8 cellular contexts compared by ENCODE assay signal in the genomic region with DNA sequence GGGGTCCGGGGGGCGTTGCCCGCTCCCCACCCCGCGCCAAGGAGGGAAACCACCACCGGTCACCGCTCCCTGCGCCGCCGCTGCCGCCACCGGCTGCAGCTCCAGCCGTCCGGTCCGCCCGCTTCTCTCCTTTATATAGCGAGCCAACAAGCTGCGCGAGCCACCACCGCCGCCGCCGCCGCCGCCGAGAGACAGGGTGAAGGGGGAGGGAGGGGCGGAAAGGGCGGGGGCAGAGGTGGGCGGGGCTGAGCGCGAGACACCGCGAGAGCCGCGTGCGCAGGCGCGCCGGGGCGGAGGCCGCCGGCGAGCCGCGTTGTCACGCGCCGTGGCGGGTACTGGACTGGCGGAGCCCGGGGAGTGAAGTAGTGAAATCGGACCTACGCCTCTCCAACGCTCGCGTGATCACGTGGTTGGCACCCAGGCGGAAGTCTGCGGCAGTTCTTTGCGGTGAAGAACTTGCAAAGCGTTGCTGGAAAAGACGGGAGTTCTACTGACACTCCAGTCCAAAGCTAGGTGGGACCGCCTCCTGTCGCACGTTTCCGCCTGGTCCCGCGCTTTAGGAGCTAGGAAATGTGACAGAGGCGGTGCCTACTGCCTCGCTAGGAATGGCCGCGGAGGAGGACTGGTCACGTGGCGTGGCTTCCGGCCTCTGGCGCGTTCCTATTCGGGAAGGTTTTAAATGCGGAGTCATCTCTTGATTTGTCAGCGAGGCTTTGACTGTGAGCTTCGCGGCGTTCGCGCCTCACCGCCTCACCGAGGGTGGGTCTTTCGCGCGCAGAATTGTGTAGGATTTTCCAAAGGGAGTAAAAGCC. TPM values are rescaled to one million over a fixed set of nuclear protein-coding genes. Genes with fewer than 3 reads are reported as not detected.
DNase-seq lines count a peak whose midpoint lies in the region; ATAC-seq, FAIRE-seq and TF ChIP-seq lines count a peak whose summit lies in the region.

A gene (minus strand): TSS at position 193 of the 812 bp plus-strand sequence. CDS start 441 bp downstream, outside the sequence.

- peak within 1 kb of the TSS; percentile 96 for H3K27ac ChIP-seq in small intestine (ENCODE audit: low read depth in 1 of 2, low read length in 1 of 2)

- POLR2A ChIA-PET in AG04449 (lab: Yijun Ruan, JAX) = interaction anchor here (0.6 to 1.6 kb wide), 15 partner anchors 8 to 1476 kb away, joined by 3 to 8 read pairs (median 4); no protein-coding TSS in a partner anchor

- CTCF ChIA-PET in AG04449 (lab: Yijun Ruan, JAX) = interaction anchor here (0.7 to 1.0 kb wide), 3 partner anchors 50 to 243 kb away, joined by 3 to 4 read pairs (median 4); no protein-coding TSS in a partner anchor

- peaks cover 0 to 5% of the 10 kb centered on the region in 2 donors for H3K4me1 ChIP-seq in small intestine (ENCODE audit: control insufficient read depth in 2 of 2, insufficient read depth in 1 of 2, low read depth in 1 of 2, low read length in 1 of 2)

- peak within 1 kb of the TSS; percentile 82 for H3K4me3 ChIP-seq in AG04449 (ENCODE audit: low read depth, low read length)
- H3K4me3 ChIP-seq in WI38 (ENCODE audit: low read depth, low read length) = peak within 1 kb of the TSS; percentile 89
- H3K4me3 ChIP-seq in bronchial epithelial cell (ENCODE audit: low read depth, low read length) = peak within 1 kb of the TSS; percentile 59
- peak within 1 kb of the TSS; percentile 70 to 91 for H3K4me3 ChIP-seq in small intestine (ENCODE audit: low read depth in 1 of 2, low read length in 2 of 2)

- DNase-seq in AG04449 (ENCODE audit: low read depth, low spot score) = peak; percentile 76
- peak; percentile 97 for DNase-seq in NCI-H2227 treated with DMSO at 0.1 percent for 48 hours (lab: John Stamatoyannopoulos, UW)
- DNase-seq in bronchial epithelial cell (ENCODE audit: low read depth) = peak; percentile 87
- DNase-seq in iPS-NIHi11 (ENCODE audit: low spot score) = peak; percentile 88
- DNase-seq in small intestine = peak; percentile 94

- H3K36me3 ChIP-seq in bronchial epithelial cell (ENCODE audit: control insufficient read depth, insufficient read depth, low read length) (no peaks in the 10 kb centered on the region), small intestine (ENCODE audit: control insufficient read depth in 2 of 2, insufficient read depth in 2 of 2, low read length in 2 of 2) (no peaks in the 10 kb centered on the region)

- H3K9me3 ChIP-seq in small intestine (ENCODE audit: control insufficient read depth, low read depth) = no peaks in the 10 kb centered on the region

- no peak for TF ChIP-seq CTCF in AG04449 (IDR thresholded peaks at IDR 0.05; ENCODE audit: insufficient read depth, low read length, missing control alignments)
- TF ChIP-seq CTCF in WI38 (IDR thresholded peaks at IDR 0.05; ENCODE audit: low read depth, low read length) = no peak
- TF ChIP-seq CTCF in bronchial epithelial cell (IDR thresholded peaks at IDR 0.05; ENCODE audit: insufficient read depth, low read length, severe bottlenecking) = no peak

- H3K27me3 ChIP-seq in bronchial epithelial cell (ENCODE audit: control insufficient read depth, insufficient read depth, low read length) = no peaks in the 10 kb centered on the region
- no peaks in the 10 kb centered on the region for H3K27me3 ChIP-seq in small intestine (ENCODE audit: control insufficient read depth in 2 of 2, insufficient read depth in 2 of 2, low read length in 2 of 2)

- peak; percentile 84 for ATAC-seq in GM18907 (IDR thresholded peaks at IDR 0.05; ENCODE audit: unreplicated experiment)
- ATAC-seq in HG03159 (IDR thresholded peaks at IDR 0.05; ENCODE audit: unreplicated experiment) = peak; percentile 78

- 0% methylated on average over 84 to 90 of the region's 90 CpGs for WGBS in small intestine, 3 donors

- FAIRE-seq in bronchial epithelial cell (lab: Jason Lieb, UNC) (no peak), small intestine (lab: Jason Lieb, UNC) (no peak)

RNA-seq across cellular contexts. Expression of the gene that starts here (rescaled TPM):
- 19.7 and 25.0 TPM in 2 replicates for total RNA-seq in bronchial epithelial cell
- 1 to 10 TPM; 4.9 to 8.7 (median 7.0) TPM for polyA plus RNA-seq in small intestine

Comparison
In these comparisons a context has a peak if more than half of its experiments do, and no peak if none do; other contexts are left out.
1. Peak in every context shown above with its lines: DNase-seq, ATAC-seq, H3K4me3 ChIP-seq and H3K27ac ChIP-seq.